In genomic region chr11:1916986-1917522, GRCh38 we compare ENCODE assay signal across 16 cellular contexts. TPM values are rescaled to one million over a fixed set of nuclear protein-coding genes. Genes with fewer than 3 reads are reported as not detected.
DNase-seq lines count a peak whose midpoint lies in the region; ATAC-seq and TF ChIP-seq lines count a peak whose summit lies in the region.
"Had no signal": no experiment of that assay in that cellular context is flagged by ENCODE, and none has a peak within 500 bp of the region (broad histone marks: within the 10 kb centered on the region; RNA-seq: fewer than 3 reads in every experiment).

No MANE protein-coding gene starts in this region.

- no peak for TF ChIP-seq CTCF in GM10266 (IDR thresholded peaks at IDR 0.05; ENCODE audit: control insufficient read depth, insufficient read depth, low read depth, missing control alignments)
- no peak for TF ChIP-seq CTCF in heart left ventricle (IDR thresholded peaks at IDR 0.05)
- no peak for TF ChIP-seq CTCF in psoas muscle (IDR thresholded peaks at IDR 0.05)
- TF ChIP-seq CTCF in MM.1S (IDR thresholded peaks at IDR 0.05; ENCODE audit: low read length) = no peak

- peak overlapping the region in 8 of 12 donors; percentile 7 to 40 (median 26) for H3K4me3 ChIP-seq in heart left ventricle
- peak overlapping the region; percentile 53 for H3K4me3 ChIP-seq in psoas muscle
- no peak overlapping the region for H3K4me3 ChIP-seq in MM.1S (ENCODE audit: low read length)
- H3K4me3 ChIP-seq: GM23338, SK-N-MC, suprapubic skin had no signal

- H3K4me1 ChIP-seq in heart left ventricle (peaks cover 12 to 65% (median 41%) of the 10 kb centered on the region in 12 donors), psoas muscle (peaks cover 55% of the 10 kb centered on the region), MM.1S (ENCODE audit: low read length) (no peaks in the 10 kb centered on the region)

- DNase-seq in GM10266 (ENCODE audit: extremely low spot score) (peak; percentile 41), heart left ventricle (peak in 2 of 5 donors; percentile 57 to 67), psoas muscle (peak in 1 of 2 donors; percentile 65), GF-D8 (lab: John Stamatoyannopoulos, UW) (no peak), D341Med (ENCODE audit: low spot score) (no peak), MM.1S (no peak)
- DNase-seq: C1 segment of cervical spinal cord; central memory CD4-positive, alpha-beta T cell; midbrain; NCI-H1105 treated with DMSO at 0.1 percent for 48 hours had no signal

- no peaks in the 10 kb centered on the region; the same call in 1 of the 2 replicates for H3F3A ChIP-seq in MM.1S (ENCODE audit: insufficient read depth, low read length)

- H2AFZ ChIP-seq in MM.1S (ENCODE audit: low read length) = no peak overlapping the region
- H2AFZ ChIP-seq: GM23338 had no signal

- H3K9me3 ChIP-seq in heart left ventricle (no peaks in the 10 kb centered on the region), psoas muscle (no peaks in the 10 kb centered on the region), MM.1S (replicated peaks; ENCODE audit: insufficient read depth, low read length) (no peaks in the 10 kb centered on the region)
- H3K9me3 ChIP-seq: suprapubic skin had no signal

- no peak overlapping the region for H3K4me2 ChIP-seq in MM.1S (ENCODE audit: low read depth, low read length)
- H3K4me2 ChIP-seq: GM23338 had no signal

- H3K27me3 ChIP-seq in heart left ventricle (no peaks in the 10 kb centered on the region), psoas muscle (ENCODE audit: insufficient read depth in 3 of 3, low read length in 2 of 3) (no peaks in the 10 kb centered on the region), MM.1S (replicated peaks; ENCODE audit: insufficient read depth, low read length) (peaks cover 64% of the 10 kb centered on the region)
- H3K27me3 ChIP-seq: suprapubic skin had no signal

- TF ChIP-seq POLR2A in heart left ventricle (IDR thresholded peaks at IDR 0.05) = no peak

- H3K9me2 ChIP-seq in MM.1S (replicated peaks; ENCODE audit: insufficient read depth, low read length) = no peaks in the 10 kb centered on the region

- H4K20me1 ChIP-seq in MM.1S (ENCODE audit: insufficient read depth, low read length) = no peaks in the 10 kb centered on the region; the same call in 1 of the 2 replicates

- peak overlapping the region in 11 of 12 donors; percentile 38 to 91 (median 81) for H3K27ac ChIP-seq in heart left ventricle
- H3K27ac ChIP-seq in psoas muscle = peak overlapping the region; percentile 94
- H3K27ac ChIP-seq in MM.1S (ENCODE audit: low read length) = no peak overlapping the region
- H3K27ac ChIP-seq: SK-N-MC, suprapubic skin had no signal

- WGBS in heart left ventricle, 4 donors = 43 to 77% (median 65%) methylated on average over 5 to 8 of the region's 8 CpGs
- WGBS in psoas muscle, 3 donors = 23 to 35% (median 24%) methylated on average over 7 to 8 of the region's 8 CpGs

- no peaks in the 10 kb centered on the region for H3K36me3 ChIP-seq in heart left ventricle
- H3K36me3 ChIP-seq in psoas muscle (ENCODE audit: insufficient read depth in 1 of 2, low read depth in 1 of 2) = no peaks in the 10 kb centered on the region
- H3K36me3 ChIP-seq in MM.1S (replicated peaks; ENCODE audit: insufficient read depth, low read length) = no peaks in the 10 kb centered on the region
- H3K36me3 ChIP-seq: suprapubic skin had no signal

- no peaks in the 10 kb centered on the region for H3K79me2 ChIP-seq in MM.1S (ENCODE audit: low read length)

- no peak overlapping the region for H3K9ac ChIP-seq in MM.1S (ENCODE audit: low read length)

- intact Hi-C loops in heart left ventricle (cut with DNase I) = loop anchor here (1.0 to 10.0 kb wide), 5 partner anchors 24 to 222 kb away; partner anchors contain the start of genes KRTAP5-6 (in 1 of the 10) and TNNI2 (in 1 of the 10)
- intact Hi-C loops in psoas muscle (cut with DNase I) = loop anchor here (1.0 to 10.0 kb wide), 3 partner anchors 25 to 72 kb away; no protein-coding TSS in a partner anchor

- ATAC-seq in HG02798 (IDR thresholded peaks at IDR 0.05; ENCODE audit: poor library complexity, unreplicated experiment) = peak; percentile 10
- peak in 3 of 4 donors; percentile 47 to 56 (median 48) for ATAC-seq in heart left ventricle
- ATAC-seq in psoas muscle = peak in 3 of 4 donors; percentile 26 to 30 (median 28)
- ATAC-seq in GM21786 (IDR thresholded peaks at IDR 0.05; ENCODE audit: unreplicated experiment) = no peak

RNA-seq across cellular contexts. Expression of gene TNNT3, which starts 2.4 kb away (rescaled TPM):
- 10 to 100 TPM; 17.1 to 84.5 (median 49.0) TPM for total RNA-seq in heart left ventricle
- polyA plus RNA-seq in heart left ventricle = 10 to 100 TPM; 40.8 to 45.5 TPM
- total RNA-seq in psoas muscle = 1,000 to 10,000 TPM; 1,884 to 7,638 (median 4,017) TPM
- 1,000 to 10,000 TPM; 1,367 to 5,833 (median 3,289) TPM for polyA plus RNA-seq in psoas muscle
- total RNA-seq: frontal cortex, GM23338 had no signal
- polyA plus RNA-seq: GM23338 had no signal

RNA-seq across cellular contexts. Expression of gene PRR33, which starts 25.4 kb away (rescaled TPM):
- total RNA-seq in heart left ventricle (1 to 10 TPM in 8 of 9 donors, under 1 TPM in 1; 0.81 to 5.1 (median 2.4) TPM), psoas muscle (1 to 10 TPM; 1.6 to 8.9 (median 2.4) TPM)
- polyA plus RNA-seq in heart left ventricle (1 to 10 TPM in 1 of 2 donors, under 1 TPM in 1; 0.08 to 4.6 TPM), psoas muscle (under 1 TPM; 0.16 to 1.00 (median 0.61) TPM)
- total RNA-seq: frontal cortex, GM23338, suprapubic skin had no signal
- polyA plus RNA-seq: GM23338 had no signal

RNA-seq across cellular contexts. Expression of gene MRPL23, which starts 30.1 kb away (rescaled TPM):
- total RNA-seq in heart left ventricle (100 to 1,000 TPM in 2 of 9 donors, 10 to 100 TPM in 7; 44.0 to 183 (median 76.1) TPM), psoas muscle (10 to 100 TPM; 46.3 to 91.8 (median 66.9) TPM)
- polyA plus RNA-seq in heart left ventricle (100 to 1,000 TPM; 141 to 183 TPM), psoas muscle (100 to 1,000 TPM in 2 of 3 donors, 10 to 100 TPM in 1; 75.4 to 163 (median 130) TPM)

Comparison
In these comparisons a context has a peak if more than half of its experiments do, and no peak if none do; other contexts are left out.
1. RNA of gene TNNT3, which starts 2.4 kb away (total RNA-seq): 1,884 to 7,638 TPM in psoas muscle; 17.1 to 84.5 TPM in heart left ventricle; every median in the first group is over 10 times any median in the second.